Comparison of ENCODE assay signal across 8 cellular contexts in genomic region chr3:15333099-15333956, GRCh38. TPM values are rescaled to one million over a fixed set of nuclear protein-coding genes. Genes with fewer than 3 reads are reported as not detected.
A peak's percentile ranks its signal among the peaks of the same experiment; 100 is the strongest.
DNase-seq lines count a peak whose midpoint lies in the region; ATAC-seq and TF ChIP-seq lines count a peak whose summit lies in the region.

No MANE protein-coding gene starts in this region.

- H3K27ac ChIP-seq in CD4-positive, CD25-positive, alpha-beta regulatory T cell (ENCODE audit: insufficient read depth, low read length, poor library complexity, severe bottlenecking) = no peak overlapping the region
- H3K27ac ChIP-seq in MM.1S (ENCODE audit: low read length) (no peak overlapping the region), dorsolateral prefrontal cortex (peak overlapping the region in 55 of 59 donors; percentile 20 to 97 (median 87))

- peaks cover 40% of the 10 kb centered on the region for H3K4me1 ChIP-seq in CD4-positive, CD25-positive, alpha-beta regulatory T cell (ENCODE audit: control insufficient read depth, insufficient read depth, low read length, poor library complexity, severe bottlenecking)
- peaks cover 22% of the 10 kb centered on the region for H3K4me1 ChIP-seq in MM.1S (ENCODE audit: low read length)

- intact Hi-C loops in dorsolateral prefrontal cortex (cut with DNase I) = loop anchor here (2.0 kb wide), 2 partner anchors 45 to 127 kb away; partner anchors contain the start of gene CAPN7 (in 1 of the 2)

- peak overlapping the region; percentile 99 for H2AFZ ChIP-seq in MM.1S (ENCODE audit: low read length)

- H3K4me1 Mint-ChIP-seq in CD4-positive, CD25-positive, alpha-beta regulatory T cell = peaks cover 10 to 48% (median 33%) of the 10 kb centered on the region in 4 donors
- H3K4me1 Mint-ChIP-seq in nephron = peaks cover 36% of the 10 kb centered on the region

- H3K9me3 ChIP-seq in CD4-positive, CD25-positive, alpha-beta regulatory T cell (ENCODE audit: control insufficient read depth in 2 of 2, low read length in 2 of 2) = no peaks in the 10 kb centered on the region
- H3K9me3 ChIP-seq in MM.1S (replicated peaks; ENCODE audit: insufficient read depth, low read length) = no peaks in the 10 kb centered on the region

- no peaks in the 10 kb centered on the region for H3K27me3 ChIP-seq in CD4-positive, CD25-positive, alpha-beta regulatory T cell (ENCODE audit: control insufficient read depth, insufficient read depth, low read length)
- H3K27me3 ChIP-seq in MM.1S (replicated peaks; ENCODE audit: insufficient read depth, low read length) (no peaks in the 10 kb centered on the region), dorsolateral prefrontal cortex (no peaks in the 10 kb centered on the region)

- H4K20me1 ChIP-seq in MM.1S (ENCODE audit: insufficient read depth, low read length) = no peaks in the 10 kb centered on the region

- H3K79me2 ChIP-seq in MM.1S (ENCODE audit: low read length) = no peaks in the 10 kb centered on the region

- no peak for TF ChIP-seq CTCF in MM.1S (IDR thresholded peaks at IDR 0.05; ENCODE audit: low read length)
- no peak for TF ChIP-seq CTCF in dorsolateral prefrontal cortex (IDR thresholded peaks at IDR 0.05 in 54 of 56, conservative IDR thresholded peaks at IDR 0.05 in 2 of 56; ENCODE audit: low read depth in 1 of 56, partially characterized antibody in 56 of 56)
- TF ChIP-seq CTCF in nephron (IDR thresholded peaks at IDR 0.05; ENCODE audit: unreplicated experiment in 3 of 3) = no peak

- H3K4me3 Mint-ChIP-seq in CD4-positive, CD25-positive, alpha-beta regulatory T cell = peak overlapping the region; percentile 93 to 98 (median 96)
- H3K4me3 Mint-ChIP-seq in nephron = peak overlapping the region; percentile 93 to 97 (median 96)

- H3K27ac Mint-ChIP-seq in CD4-positive, CD25-positive, alpha-beta regulatory T cell = peak overlapping the region in 2 of 3 donors; percentile 14 to 91
- peak overlapping the region in 2 of 3 experiments; percentile 73 to 89 for H3K27ac Mint-ChIP-seq in nephron

- H3K36me3 ChIP-seq in CD4-positive, CD25-positive, alpha-beta regulatory T cell (ENCODE audit: control insufficient read depth, insufficient read depth, low read length) = peaks cover 13% of the 10 kb centered on the region
- no peaks in the 10 kb centered on the region for H3K36me3 ChIP-seq in MM.1S (replicated peaks; ENCODE audit: insufficient read depth, low read length)

- H3K9me2 ChIP-seq in MM.1S (replicated peaks; ENCODE audit: insufficient read depth, low read length) = no peaks in the 10 kb centered on the region

- H3K36me3 Mint-ChIP-seq in CD4-positive, CD25-positive, alpha-beta regulatory T cell = peaks cover 7% of the 10 kb centered on the region
- peaks cover 2% of the 10 kb centered on the region for H3K36me3 Mint-ChIP-seq in nephron (ENCODE audit: low read depth)

- H3F3A ChIP-seq in MM.1S (ENCODE audit: insufficient read depth, low read length) = 0 out of 2 replicates have a peak, but pooled peaks cover 6% of the 10 kb centered on the region

- H3K9me3 Mint-ChIP-seq in CD4-positive, CD25-positive, alpha-beta regulatory T cell = no peaks in the 10 kb centered on the region
- no peaks in the 10 kb centered on the region for H3K9me3 Mint-ChIP-seq in nephron

- no peak for DNase-seq in CD4-positive, CD25-positive, alpha-beta regulatory T cell
- peak; percentile 12 for DNase-seq in MM.1S
- no peak for DNase-seq in dorsolateral prefrontal cortex
- no peak for DNase-seq in epidermal melanocyte (ENCODE audit: insufficient read length, low spot score)
- no peak for DNase-seq in GOT3 (lab: John Stamatoyannopoulos, UW)

- peaks cover 5% of the 10 kb centered on the region for H3K27me3 Mint-ChIP-seq in CD4-positive, CD25-positive, alpha-beta regulatory T cell
- peaks cover 20% of the 10 kb centered on the region for H3K27me3 Mint-ChIP-seq in nephron (ENCODE audit: low read depth)

- peak overlapping the region; percentile 69 for H3K4me3 ChIP-seq in CD4-positive, CD25-positive, alpha-beta regulatory T cell (ENCODE audit: low read depth, low read length)
- no peak overlapping the region for H3K4me3 ChIP-seq in MM.1S (ENCODE audit: low read length)
- H3K4me3 ChIP-seq in dorsolateral prefrontal cortex = peak overlapping the region in 57 of 59 donors; percentile 63 to 97 (median 89)

- no peak overlapping the region for H3K9ac ChIP-seq in MM.1S (ENCODE audit: low read length)

- H3K4me2 ChIP-seq in MM.1S (ENCODE audit: low read depth, low read length) = peak overlapping the region; percentile 95; the same call in 1 of the 2 replicates

- no peak for ATAC-seq in CD4-positive, CD25-positive, alpha-beta regulatory T cell (ENCODE audit: low read depth in 2 of 2)
- ATAC-seq in HG02973 (IDR thresholded peaks at IDR 0.05; ENCODE audit: unreplicated experiment) (no peak), HG02970 (IDR thresholded peaks at IDR 0.05; ENCODE audit: low FRiP score, unreplicated experiment) (no peak)

RNA-seq across cellular contexts. Expression of gene SH3BP5, which starts 0.9 kb away (rescaled TPM):
- total RNA-seq in CD4-positive, CD25-positive, alpha-beta regulatory T cell = 68.6 TPM
- polyA plus RNA-seq in CD4-positive, CD25-positive, alpha-beta regulatory T cell = 10 to 100 TPM; 24.7 to 40.1 (median 31.6) TPM
- total RNA-seq in dorsolateral prefrontal cortex = 100 to 1,000 TPM in 1 of 120 experiments, 10 to 100 TPM in 119; 30.2 to 111 (median 66.8) TPM

Comparison
In these comparisons a context has a peak if more than half of its experiments do, and no peak if none do; other contexts are left out.
1. H3K27ac ChIP-seq: peak in dorsolateral prefrontal cortex (55 of 59); none in CD4-positive, CD25-positive, alpha-beta regulatory T cell (single experiment) and MM.1S (single experiment).